8 cellular contexts compared by ENCODE assay signal in genomic region chr9:126704157-126704941, GRCh38.
DNase-seq lines count a peak whose midpoint lies in the region; ATAC-seq, FAIRE-seq and TF ChIP-seq lines count a peak whose summit lies in the region.

No MANE protein-coding gene starts in this region.

- intact Hi-C loops in PC-3 (cut with micrococcal nuclease), result no loop called here
- intact Hi-C loops in MCF 10A (cut with micrococcal nuclease), result no loop called here

- H3K4me3 Mint-ChIP-seq in MCF 10A (ENCODE audit: unreplicated experiment), result peak overlapping the region; percentile 60
- H3K4me3 Mint-ChIP-seq in natural killer cell treated with Interleukin-12 subunit alpha and Interleukin-12 subunit beta and Interleukin-15 and Interleukin-18, amount 100 ng/mL, for 72 hours, result no peak overlapping the region

- H3K27me3 Mint-ChIP-seq in MCF 10A (ENCODE audit: insufficient read depth, unreplicated experiment), result no peaks in the 10 kb centered on the region
- H3K27me3 Mint-ChIP-seq in natural killer cell treated with Interleukin-12 subunit alpha and Interleukin-12 subunit beta and Interleukin-15 and Interleukin-18, amount 100 ng/mL, for 72 hours, result peaks cover 28 to 31% of the 10 kb centered on the region in 2 donors

- no peaks in the 10 kb centered on the region for H3F3A ChIP-seq in PC-3 (ENCODE audit: low read length, unreplicated experiment)

- H3K36me3 Mint-ChIP-seq in MCF 10A (ENCODE audit: insufficient read depth, unreplicated experiment), result no peaks in the 10 kb centered on the region
- no peaks in the 10 kb centered on the region for H3K36me3 Mint-ChIP-seq in natural killer cell treated with Interleukin-12 subunit alpha and Interleukin-12 subunit beta and Interleukin-15 and Interleukin-18, amount 100 ng/mL, for 72 hours

- no peak overlapping the region for H3K27ac ChIP-seq in PC-3 (ENCODE audit: low read length)

- H3K9me2 ChIP-seq in PC-3 (replicated peaks; ENCODE audit: low read length), result no peaks in the 10 kb centered on the region

- no peaks in the 10 kb centered on the region for H4K20me1 ChIP-seq in PC-3 (ENCODE audit: low read length)

- CTCF ChIA-PET in PC-3 (lab: Charles Lee), result interaction anchor here (0.5 to 1.0 kb wide), 3 partner anchors 14 to 77 kb away, joined by 3 to 41 read pairs (median 3); no protein-coding TSS in a partner anchor
- CTCF ChIA-PET in MCF 10A (lab: Yijun Ruan, JAX), result interaction anchor here (0.6 to 8.2 kb wide), 29 partner anchors 9 to 1325 kb away, joined by 3 to 358 read pairs (median 6); partner anchors contain the start of gene LMX1B

- no peaks in the 10 kb centered on the region for H3K79me2 ChIP-seq in PC-3 (ENCODE audit: low read length)

- peak; percentile 24 for DNase-seq in GM12891 (ENCODE audit: insufficient read length, low spot score)
- DNase-seq in PC-3, result peak; percentile 61
- peak; percentile 79 for DNase-seq in MCF 10A (ENCODE audit: unreplicated experiment)
- peak; percentile 28 for DNase-seq in natural killer cell treated with Interleukin-12 subunit alpha and Interleukin-12 subunit beta and Interleukin-15 and Interleukin-18, amount 100 ng/mL, for 72 hours (ENCODE audit: low spot score)
- no peak for DNase-seq in NK-92 treated with Interleukin-12 subunit alpha and Interleukin-12 subunit beta, amount 100 ng/mL, for 24 hours (lab: John Stamatoyannopoulos, UW)
- no peak for DNase-seq in NCI-H1048 (lab: John Stamatoyannopoulos, UW)

- H3K9me3 ChIP-seq in PC-3 (ENCODE audit: low read length), result no peaks in the 10 kb centered on the region

- POLR2A ChIA-PET in PC-3 (lab: Charles Lee; ENCODE audit: unreplicated experiment) (no interaction called here), MCF 10A (lab: Yijun Ruan, JAX) (interaction anchor here (0.6 to 6.9 kb wide), 13 partner anchors 29 to 459 kb away, joined by 3 to 85 read pairs (median 6); partner anchors contain the start of genes LMX1B and ZBTB43)

- H3K4me3 ChIP-seq in PC-3 (ENCODE audit: low read length), result peak overlapping the region; percentile 57; the same call in 1 of the 2 replicates

- H3K9me3 Mint-ChIP-seq in MCF 10A (ENCODE audit: unreplicated experiment), result no peaks in the 10 kb centered on the region
- H3K9me3 Mint-ChIP-seq in natural killer cell treated with Interleukin-12 subunit alpha and Interleukin-12 subunit beta and Interleukin-15 and Interleukin-18, amount 100 ng/mL, for 72 hours, result no peaks in the 10 kb centered on the region

- peaks cover 12% of the 10 kb centered on the region for H3K4me1 Mint-ChIP-seq in MCF 10A (ENCODE audit: insufficient read depth, unreplicated experiment)
- H3K4me1 Mint-ChIP-seq in natural killer cell treated with Interleukin-12 subunit alpha and Interleukin-12 subunit beta and Interleukin-15 and Interleukin-18, amount 100 ng/mL, for 72 hours (ENCODE audit: low read depth in 2 of 2), result peaks cover 14 to 21% of the 10 kb centered on the region in 2 donors

- H3K4me1 ChIP-seq in PC-3 (ENCODE audit: insufficient read depth, low read length), result peaks cover 15% of the 10 kb centered on the region

- H3K9ac ChIP-seq in PC-3 (ENCODE audit: low read length), result no peak overlapping the region

- BruUV-seq in PC-3 (replicated peaks; lab: Mats Ljungman, UMichigan), result no TSS peak
- no TSS peak for BruUV-seq in MCF 10A (replicated peaks; lab: Mats Ljungman, UMichigan)

- H3K36me3 ChIP-seq in PC-3 (ENCODE audit: low read depth, low read length), result no peaks in the 10 kb centered on the region

- FAIRE-seq in GM12891 (lab: Jason Lieb, UNC), result peak; percentile 5

- peak; percentile 82 for ATAC-seq in PC-3
- no peak for ATAC-seq in natural killer cell treated with Interleukin-12 subunit alpha and Interleukin-12 subunit beta and Interleukin-15 and Interleukin-18, amount 100 ng/mL, for 72 hours
- no peak for ATAC-seq in HG03571 (IDR thresholded peaks at IDR 0.05; ENCODE audit: unreplicated experiment)
- ATAC-seq in HG03108 (IDR thresholded peaks at IDR 0.05; ENCODE audit: unreplicated experiment), result no peak

- no peak for TF ChIP-seq POLR2A in GM12891 (IDR thresholded peaks at IDR 0.05; ENCODE audit: low read depth, low read length)

- no peaks in the 10 kb centered on the region for H3K27me3 ChIP-seq in PC-3 (ENCODE audit: low read length)

- no peak for TF ChIP-seq CTCF in PC-3 (conservative IDR thresholded peaks at IDR 0.05; ENCODE audit: low read depth, low read length)
- TF ChIP-seq CTCF in MCF 10A (IDR thresholded peaks at IDR 0.05; ENCODE audit: unreplicated experiment), result no peak

- peak overlapping the region; percentile 84 for H2AFZ ChIP-seq in PC-3 (ENCODE audit: low read length)

- H3K4me2 ChIP-seq in PC-3 (ENCODE audit: low read length), result peak overlapping the region; percentile 87

- H3K27ac Mint-ChIP-seq in MCF 10A (ENCODE audit: low read depth, unreplicated experiment), result no peak overlapping the region
- no peak overlapping the region for H3K27ac Mint-ChIP-seq in natural killer cell treated with Interleukin-12 subunit alpha and Interleukin-12 subunit beta and Interleukin-15 and Interleukin-18, amount 100 ng/mL, for 72 hours

TF ChIP-seq in GM12891, 5 proteins besides CTCF, POLR2A, EP300 and RAD21:
- TF ChIP-seq POLR2AphosphoS5 (IDR thresholded peaks at IDR 0.05; ENCODE audit: low read depth, low read length) (no peak), SPI1 (IDR thresholded peaks at IDR 0.05; ENCODE audit: low read depth, low read length) (no peak), POU2F2 (IDR thresholded peaks at IDR 0.05; ENCODE audit: low read depth, low read length) (no peak), PAX5 (IDR thresholded peaks at IDR 0.05; ENCODE audit: insufficient read depth, low read length, severe bottlenecking) (no peak), TAF1 (IDR thresholded peaks at IDR 0.05; ENCODE audit: low read depth, low read length) (no peak)
TF ChIP-seq in GM12891: peak in this region for 0.

Comparison
In these comparisons a context has a peak if more than half of its experiments do, and no peak if none do; other contexts are left out.
1. DNase-seq: peak in GM12891 (single experiment), PC-3 (single experiment), MCF 10A (single experiment) and natural killer cell treated with Interleukin-12 subunit alpha and Interleukin-12 subunit beta and Interleukin-15 and Interleukin-18, amount 100 ng/mL, for 72 hours (single experiment); none in NK-92 treated with Interleukin-12 subunit alpha and Interleukin-12 subunit beta, amount 100 ng/mL, for 24 hours (single experiment) and NCI-H1048 (single experiment).